18 cellular contexts compared by ENCODE assay signal in genomic region chr2:106852103-106852502, GRCh38. TPM values are rescaled to one million over a fixed set of nuclear protein-coding genes. Genes with fewer than 3 reads are reported as not detected.
A peak's percentile ranks its signal among the peaks of the same experiment; 100 is the strongest.
DNase-seq lines count a peak whose midpoint lies in the region; ATAC-seq and TF ChIP-seq lines count a peak whose summit lies in the region.
"Had no signal": no experiment of that assay in that cellular context is flagged by ENCODE, and none has a peak within 500 bp of the region (broad histone marks: within the 10 kb centered on the region; RNA-seq: fewer than 3 reads in every experiment).

No MANE protein-coding gene starts in this region.

- H3K4me3 Mint-ChIP-seq in GM23338 (no peak overlapping the region; the same call in 2 of the 3 replicates), osteocyte (ENCODE audit: unreplicated experiment) (no peak overlapping the region)
- no peak overlapping the region for H3K4me3 Mint-ChIP-seq in activated CD4-positive, alpha-beta T cell treated with anti-CD3 and anti-CD28 coated beads, Interleukin-2, amount 10 ng/mL, durations not matched to agents 7 days and 5 days
- H3K4me3 Mint-ChIP-seq: CD4-positive, alpha-beta T cell had no signal

- peak overlapping the region; percentile 28; the same call in 1 of the 2 replicates for H3K4me2 ChIP-seq in GM23338

- H2AFZ ChIP-seq in GM23338 = no peak overlapping the region
- H2AFZ ChIP-seq: GM23248 had no signal

- H3K79me2 ChIP-seq in GM23338 (replicated peaks; ENCODE audit: insufficient read depth) = peaks cover 20% of the 10 kb centered on the region

- H3K4me1 ChIP-seq in GM23338 (ENCODE audit: insufficient read depth) (peaks cover 56% of the 10 kb centered on the region), lower lobe of right lung (no peaks in the 10 kb centered on the region)
- H3K4me1 ChIP-seq: BE2C had no signal

- H3K27me3 Mint-ChIP-seq in GM23338 (ENCODE audit: insufficient read depth, low read depth, poor library complexity) (no peaks in the 10 kb centered on the region), osteocyte (ENCODE audit: unreplicated experiment) (no peaks in the 10 kb centered on the region)
- H3K27me3 Mint-ChIP-seq in activated CD4-positive, alpha-beta T cell treated with anti-CD3 and anti-CD28 coated beads, Interleukin-2, amount 10 ng/mL, durations not matched to agents 7 days and 5 days = no peaks in the 10 kb centered on the region
- H3K27me3 Mint-ChIP-seq: CD4-positive, alpha-beta T cell had no signal

- no peaks in the 10 kb centered on the region for H3K9me3 ChIP-seq in lower lobe of right lung
- H3K9me3 ChIP-seq: BE2C had no signal

- POLR2A ChIA-PET in activated CD4-positive, alpha-beta T cell treated with anti-CD3 and anti-CD28 coated beads, Interleukin-2, amount 10 ng/mL, durations not matched to agents 7 days and 5 days (lab: Charles Lee) = no interaction called here

- peak; percentile 53 for DNase-seq in GM23338 (ENCODE audit: low spot score)
- DNase-seq in coronary artery (ENCODE audit: low spot score) = no peak
- DNase-seq in iPS-NIHi11 (ENCODE audit: low spot score) = peak; percentile 46
- DNase-seq in osteocyte (ENCODE audit: extremely low spot score, unreplicated experiment) = no peak
- DNase-seq in SK-N-DZ (ENCODE audit: low spot score) = no peak
- no peak for DNase-seq in stimulated activated naive CD8-positive, alpha-beta T cell treated with anti-CD3 and anti-CD28 coated beads, Interleukin-15, Interleukin-2, amounts not matched to agents 100 U/mL and 50 U/mL, for 24 hours
- no peak for DNase-seq in lower lobe of right lung
- DNase-seq in activated CD4-positive, alpha-beta T cell treated with anti-CD3 and anti-CD28 coated beads, Interleukin-2, amount 10 ng/mL, durations not matched to agents 7 days and 5 days = no peak
- DNase-seq: 8988T; BE2C; CD4-positive, alpha-beta T cell; GM23248; KG1; NCI-H1417 treated with DMSO at 0.1 percent for 48 hours; NCI-H2029; NCI-H2171; NCI-H446 had no signal

- no peaks in the 10 kb centered on the region for H3F3A ChIP-seq in GM23338 (replicated peaks; ENCODE audit: low read depth)

- H3K4me3 ChIP-seq in GM23338 = no peak overlapping the region
- H3K4me3 ChIP-seq in coronary artery = no peak overlapping the region
- H3K4me3 ChIP-seq in lower lobe of right lung = no peak overlapping the region
- H3K4me3 ChIP-seq: GM23248 had no signal

- ATAC-seq in GM23338 = peak; percentile 91
- no peak for ATAC-seq in stimulated activated naive CD8-positive, alpha-beta T cell treated with anti-CD3 and anti-CD28 coated beads, Interleukin-15, Interleukin-2, amounts not matched to agents 100 U/mL and 50 U/mL, for 24 hours
- no peak for ATAC-seq in lower lobe of right lung

- peak; percentile 40 to 66 for TF ChIP-seq CTCF in GM23338 (conservative IDR thresholded peaks at IDR 0.05; ENCODE audit: low read depth in 2 of 2)
- no peak for TF ChIP-seq CTCF in coronary artery (IDR thresholded peaks at IDR 0.05)
- TF ChIP-seq CTCF in osteocyte (IDR thresholded peaks at IDR 0.05) = no peak
- no peak for TF ChIP-seq CTCF in lower lobe of right lung (IDR thresholded peaks at IDR 0.05)

- no peaks in the 10 kb centered on the region for H3K27me3 ChIP-seq in GM23338 (ENCODE audit: insufficient read depth)
- no peaks in the 10 kb centered on the region for H3K27me3 ChIP-seq in lower lobe of right lung (ENCODE audit: low read depth)
- H3K27me3 ChIP-seq: BE2C had no signal

- H3K27ac ChIP-seq in GM23338 (ENCODE audit: low read depth) (no peak overlapping the region), coronary artery (peak overlapping the region; percentile 77 to 85), lower lobe of right lung (no peak overlapping the region)
- H3K27ac ChIP-seq: GM23248, RWPE1 had no signal

- intact Hi-C loops in lower lobe of right lung (cut with DNase I) = no loop called here

- H3K9me3 Mint-ChIP-seq in GM23338 = no peaks in the 10 kb centered on the region
- H3K9me3 Mint-ChIP-seq in osteocyte (ENCODE audit: unreplicated experiment) = no peaks in the 10 kb centered on the region
- H3K9me3 Mint-ChIP-seq in activated CD4-positive, alpha-beta T cell treated with anti-CD3 and anti-CD28 coated beads, Interleukin-2, amount 10 ng/mL, durations not matched to agents 7 days and 5 days = no peaks in the 10 kb centered on the region
- H3K9me3 Mint-ChIP-seq: CD4-positive, alpha-beta T cell had no signal

- H4K20me1 ChIP-seq in GM23338 (replicated peaks; ENCODE audit: insufficient read depth) = peaks cover 5% of the 10 kb centered on the region; the same call in 1 of the 2 replicates

- H3K4me1 Mint-ChIP-seq in GM23338 (peaks cover 59% of the 10 kb centered on the region), osteocyte (ENCODE audit: unreplicated experiment) (peaks cover 78% of the 10 kb centered on the region)
- H3K4me1 Mint-ChIP-seq in activated CD4-positive, alpha-beta T cell treated with anti-CD3 and anti-CD28 coated beads, Interleukin-2, amount 10 ng/mL, durations not matched to agents 7 days and 5 days = no peaks in the 10 kb centered on the region

- H3K9me2 ChIP-seq in GM23338 (ENCODE audit: insufficient read depth) = 0 out of 2 replicates have a peak, but pooled peaks cover 8% of the 10 kb centered on the region

- H3K36me3 Mint-ChIP-seq in GM23338 (ENCODE audit: low read depth) = no peaks in the 10 kb centered on the region
- H3K36me3 Mint-ChIP-seq in osteocyte (ENCODE audit: unreplicated experiment) = no peaks in the 10 kb centered on the region
- H3K36me3 Mint-ChIP-seq in activated CD4-positive, alpha-beta T cell treated with anti-CD3 and anti-CD28 coated beads, Interleukin-2, amount 10 ng/mL, durations not matched to agents 7 days and 5 days (ENCODE audit: low read depth) = no peaks in the 10 kb centered on the region

- H3K27ac Mint-ChIP-seq in GM23338 = no peak overlapping the region; the same call in 1 of the 2 replicates
- H3K27ac Mint-ChIP-seq in osteocyte (ENCODE audit: unreplicated experiment) = peak overlapping the region; percentile 73
- no peak overlapping the region for H3K27ac Mint-ChIP-seq in activated CD4-positive, alpha-beta T cell treated with anti-CD3 and anti-CD28 coated beads, Interleukin-2, amount 10 ng/mL, durations not matched to agents 7 days and 5 days
- H3K27ac Mint-ChIP-seq: CD4-positive, alpha-beta T cell had no signal

- H3K36me3 ChIP-seq in GM23338 (ENCODE audit: insufficient read depth) (no peaks in the 10 kb centered on the region), lower lobe of right lung (no peaks in the 10 kb centered on the region)
- H3K36me3 ChIP-seq: BE2C had no signal

- CTCF ChIA-PET in activated CD4-positive, alpha-beta T cell treated with anti-CD3 and anti-CD28 coated beads, Interleukin-2, amount 10 ng/mL, durations not matched to agents 7 days and 5 days (lab: Charles Lee) = no interaction called here

TF ChIP-seq in GM23338, 12 proteins besides CTCF, POLR2A, EP300 and RAD21:
- TF ChIP-seq ZNF114 (CRISPR knock-in tag; IDR thresholded peaks at IDR 0.05) = 0 out of 2 replicates have a peak, but pooled peaks have one; percentile 6
- TF ChIP-seq REST (IDR thresholded peaks at IDR 0.05; ENCODE audit: unreplicated experiment) = no peak

RNA-seq across cellular contexts. Expression of gene ST6GAL2, which starts 33.9 kb away (rescaled TPM):
- 23.2 and 25.7 TPM in 2 replicates for total RNA-seq in GM23338 (2014; rRNA removed; shearing (Covaris generic))
- polyA plus RNA-seq in GM23338 (2016; fragmentation: Nextera tagmentation; extraction: Ambion mirVana) = 13.2 and 13.4 TPM in 2 replicates
- total RNA-seq in osteocyte (132 and 139 TPM in 2 replicates), lower lobe of right lung (0.92 TPM)
- 18.7 and 22.5 TPM in 2 replicates for polyA plus RNA-seq in SK-N-DZ (2014; cell fraction: cytosol; rRNA removed)
- polyA plus RNA-seq in SK-N-DZ (2014; cell fraction: nucleus; rRNA removed) = 15.9 and 21.2 TPM in 2 replicates
- total RNA-seq in activated CD4-positive, alpha-beta T cell treated with anti-CD3 and anti-CD28 coated beads, Interleukin-2, amount 10 ng/mL, durations not matched to agents 7 days and 5 days = not detected
- total RNA-seq: CD4-positive, alpha-beta T cell; GM23248 had no signal
- polyA plus RNA-seq: GM23248 had no signal

Comparison
In these comparisons a context has a peak if more than half of its experiments do, and no peak if none do; other contexts are left out.
1. DNase-seq: peak in GM23338 (single experiment) and iPS-NIHi11 (single experiment); none in coronary artery (single experiment), osteocyte (single experiment), SK-N-DZ (single experiment), stimulated activated naive CD8-positive, alpha-beta T cell treated with anti-CD3 and anti-CD28 coated beads, Interleukin-15, Interleukin-2, amounts not matched to agents 100 U/mL and 50 U/mL, for 24 hours (single experiment), lower lobe of right lung (single experiment) and activated CD4-positive, alpha-beta T cell treated with anti-CD3 and anti-CD28 coated beads, Interleukin-2, amount 10 ng/mL, durations not matched to agents 7 days and 5 days (single experiment).
2. H3K27ac ChIP-seq: peak in coronary artery (2 of 2); none in GM23338 (single experiment) and lower lobe of right lung (single experiment).
3. CTCF ChIP-seq: peak in GM23338 (2 of 2); none in coronary artery (single experiment), osteocyte (single experiment) and lower lobe of right lung (single experiment).
4. RNA of gene ST6GAL2, which starts 33.9 kb away (total RNA-seq): 132 to 139 TPM in osteocyte and 23.2 to 25.7 TPM in GM23338; 0.92 TPM in lower lobe of right lung (single experiment) and not detected in activated CD4-positive, alpha-beta T cell treated with anti-CD3 and anti-CD28 coated beads, Interleukin-2, amount 10 ng/mL, durations not matched to agents 7 days and 5 days; every median in the first group is over 10 times any median in the second.